In genomic region chr17:27088767-27089078, GRCh38 we compare ENCODE assay signal across 1 cellular context.
TF ChIP-seq lines count a peak whose summit lies in the region.

No MANE protein-coding gene starts in this region.

TF ChIP-seq in K562, 482 proteins besides CTCF, POLR2A, EP300 and RAD21 (continued from another document and continues in another):
- TF ChIP-seq, protein P1, sequence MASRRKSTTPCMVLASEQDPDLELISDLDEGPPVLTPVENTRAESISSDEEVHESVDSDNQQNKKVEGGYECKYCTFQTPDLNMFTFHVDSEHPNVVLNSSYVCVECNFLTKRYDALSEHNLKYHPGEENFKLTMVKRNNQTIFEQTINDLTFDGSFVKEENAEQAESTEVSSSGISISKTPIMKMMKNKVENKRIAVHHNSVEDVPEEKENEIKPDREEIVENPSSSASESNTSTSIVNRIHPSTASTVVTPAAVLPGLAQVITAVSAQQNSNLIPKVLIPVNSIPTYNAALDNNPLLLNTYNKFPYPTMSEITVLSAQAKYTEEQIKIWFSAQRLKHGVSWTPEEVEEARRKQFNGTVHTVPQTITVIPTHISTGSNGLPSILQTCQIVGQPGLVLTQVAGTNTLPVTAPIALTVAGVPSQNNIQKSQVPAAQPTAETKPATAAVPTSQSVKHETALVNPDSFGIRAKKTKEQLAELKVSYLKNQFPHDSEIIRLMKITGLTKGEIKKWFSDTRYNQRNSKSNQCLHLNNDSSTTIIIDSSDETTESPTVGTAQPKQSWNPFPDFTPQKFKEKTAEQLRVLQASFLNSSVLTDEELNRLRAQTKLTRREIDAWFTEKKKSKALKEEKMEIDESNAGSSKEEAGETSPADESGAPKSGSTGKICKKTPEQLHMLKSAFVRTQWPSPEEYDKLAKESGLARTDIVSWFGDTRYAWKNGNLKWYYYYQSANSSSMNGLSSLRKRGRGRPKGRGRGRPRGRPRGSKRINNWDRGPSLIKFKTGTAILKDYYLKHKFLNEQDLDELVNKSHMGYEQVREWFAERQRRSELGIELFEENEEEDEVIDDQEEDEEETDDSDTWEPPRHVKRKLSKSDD (conservative IDR thresholded peaks at IDR 0.05; ENCODE audit: low read length), result no peak
- TF ChIP-seq TRIM24 (IDR thresholded peaks at IDR 0.05), result 0 out of 4 replicates have a peak, but pooled peaks of 1 of the 2 experiments have one; percentile 15
- no peak for TF ChIP-seq RFX7 (CRISPR knock-in tag; IDR thresholded peaks at IDR 0.05)
- TF ChIP-seq TCF3 (CRISPR knock-in tag; IDR thresholded peaks at IDR 0.05), result no peak
- no peak for TF ChIP-seq PHTF2 (CRISPR knock-in tag; IDR thresholded peaks at IDR 0.05)
- TF ChIP-seq, protein P2, sequence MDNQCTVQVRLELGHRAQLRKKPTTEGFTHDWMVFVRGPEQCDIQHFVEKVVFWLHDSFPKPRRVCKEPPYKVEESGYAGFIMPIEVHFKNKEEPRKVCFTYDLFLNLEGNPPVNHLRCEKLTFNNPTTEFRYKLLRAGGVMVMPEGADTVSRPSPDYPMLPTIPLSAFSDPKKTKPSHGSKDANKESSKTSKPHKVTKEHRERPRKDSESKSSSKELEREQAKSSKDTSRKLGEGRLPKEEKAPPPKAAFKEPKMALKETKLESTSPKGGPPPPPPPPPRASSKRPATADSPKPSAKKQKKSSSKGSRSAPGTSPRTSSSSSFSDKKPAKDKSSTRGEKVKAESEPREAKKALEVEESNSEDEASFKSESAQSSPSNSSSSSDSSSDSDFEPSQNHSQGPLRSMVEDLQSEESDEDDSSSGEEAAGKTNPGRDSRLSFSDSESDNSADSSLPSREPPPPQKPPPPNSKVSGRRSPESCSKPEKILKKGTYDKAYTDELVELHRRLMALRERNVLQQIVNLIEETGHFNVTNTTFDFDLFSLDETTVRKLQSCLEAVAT (IDR thresholded peaks at IDR 0.05), result peak; percentile 83 to 94
- TF ChIP-seq SRSF9 (IDR thresholded peaks at IDR 0.05; ENCODE audit: borderline replicate concordance, low read depth, low read length), result no peak
- 0 out of 2 replicates have a peak, but pooled peaks have one; percentile 19 for TF ChIP-seq LCOR (CRISPR knock-in tag; IDR thresholded peaks at IDR 0.05)
- TF ChIP-seq BRD9 (IDR thresholded peaks at IDR 0.05; ENCODE audit: low read depth, partially characterized antibody), result peak; percentile 23
- no peak for TF ChIP-seq CBX1 (IDR thresholded peaks at IDR 0.05; ENCODE audit: low read depth)
- TF ChIP-seq, protein P3, sequence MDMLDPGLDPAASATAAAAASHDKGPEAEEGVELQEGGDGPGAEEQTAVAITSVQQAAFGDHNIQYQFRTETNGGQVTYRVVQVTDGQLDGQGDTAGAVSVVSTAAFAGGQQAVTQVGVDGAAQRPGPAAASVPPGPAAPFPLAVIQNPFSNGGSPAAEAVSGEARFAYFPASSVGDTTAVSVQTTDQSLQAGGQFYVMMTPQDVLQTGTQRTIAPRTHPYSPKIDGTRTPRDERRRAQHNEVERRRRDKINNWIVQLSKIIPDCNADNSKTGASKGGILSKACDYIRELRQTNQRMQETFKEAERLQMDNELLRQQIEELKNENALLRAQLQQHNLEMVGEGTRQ (CRISPR knock-in tag; IDR thresholded peaks at IDR 0.05), result no peak
- no peak for TF ChIP-seq ZNF41 (CRISPR knock-in tag; conservative IDR thresholded peaks at IDR 0.05)
- no peak for TF ChIP-seq KLF6 (CRISPR knock-in tag; IDR thresholded peaks at IDR 0.05; ENCODE audit: borderline replicate concordance)
- peak in 2 of 3 experiments; percentile 46 to 82 for TF ChIP-seq YY1 (IDR thresholded peaks at IDR 0.05; ENCODE audit: borderline replicate concordance in 1 of 3, control insufficient read depth in 1 of 3, extremely low read depth in 1 of 3, insufficient read depth in 3 of 3, insufficient read length in 1 of 3, insufficient replicate concordance in 2 of 3, low read depth in 1 of 3, low read length in 2 of 3)
- TF ChIP-seq, protein P4, sequence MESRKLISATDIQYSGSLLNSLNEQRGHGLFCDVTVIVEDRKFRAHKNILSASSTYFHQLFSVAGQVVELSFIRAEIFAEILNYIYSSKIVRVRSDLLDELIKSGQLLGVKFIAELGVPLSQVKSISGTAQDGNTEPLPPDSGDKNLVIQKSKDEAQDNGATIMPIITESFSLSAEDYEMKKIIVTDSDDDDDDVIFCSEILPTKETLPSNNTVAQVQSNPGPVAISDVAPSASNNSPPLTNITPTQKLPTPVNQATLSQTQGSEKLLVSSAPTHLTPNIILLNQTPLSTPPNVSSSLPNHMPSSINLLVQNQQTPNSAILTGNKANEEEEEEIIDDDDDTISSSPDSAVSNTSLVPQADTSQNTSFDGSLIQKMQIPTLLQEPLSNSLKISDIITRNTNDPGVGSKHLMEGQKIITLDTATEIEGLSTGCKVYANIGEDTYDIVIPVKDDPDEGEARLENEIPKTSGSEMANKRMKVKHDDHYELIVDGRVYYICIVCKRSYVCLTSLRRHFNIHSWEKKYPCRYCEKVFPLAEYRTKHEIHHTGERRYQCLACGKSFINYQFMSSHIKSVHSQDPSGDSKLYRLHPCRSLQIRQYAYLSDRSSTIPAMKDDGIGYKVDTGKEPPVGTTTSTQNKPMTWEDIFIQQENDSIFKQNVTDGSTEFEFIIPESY (CRISPR knock-in tag; IDR thresholded peaks at IDR 0.05), result no peak
- TF ChIP-seq, protein P5, sequence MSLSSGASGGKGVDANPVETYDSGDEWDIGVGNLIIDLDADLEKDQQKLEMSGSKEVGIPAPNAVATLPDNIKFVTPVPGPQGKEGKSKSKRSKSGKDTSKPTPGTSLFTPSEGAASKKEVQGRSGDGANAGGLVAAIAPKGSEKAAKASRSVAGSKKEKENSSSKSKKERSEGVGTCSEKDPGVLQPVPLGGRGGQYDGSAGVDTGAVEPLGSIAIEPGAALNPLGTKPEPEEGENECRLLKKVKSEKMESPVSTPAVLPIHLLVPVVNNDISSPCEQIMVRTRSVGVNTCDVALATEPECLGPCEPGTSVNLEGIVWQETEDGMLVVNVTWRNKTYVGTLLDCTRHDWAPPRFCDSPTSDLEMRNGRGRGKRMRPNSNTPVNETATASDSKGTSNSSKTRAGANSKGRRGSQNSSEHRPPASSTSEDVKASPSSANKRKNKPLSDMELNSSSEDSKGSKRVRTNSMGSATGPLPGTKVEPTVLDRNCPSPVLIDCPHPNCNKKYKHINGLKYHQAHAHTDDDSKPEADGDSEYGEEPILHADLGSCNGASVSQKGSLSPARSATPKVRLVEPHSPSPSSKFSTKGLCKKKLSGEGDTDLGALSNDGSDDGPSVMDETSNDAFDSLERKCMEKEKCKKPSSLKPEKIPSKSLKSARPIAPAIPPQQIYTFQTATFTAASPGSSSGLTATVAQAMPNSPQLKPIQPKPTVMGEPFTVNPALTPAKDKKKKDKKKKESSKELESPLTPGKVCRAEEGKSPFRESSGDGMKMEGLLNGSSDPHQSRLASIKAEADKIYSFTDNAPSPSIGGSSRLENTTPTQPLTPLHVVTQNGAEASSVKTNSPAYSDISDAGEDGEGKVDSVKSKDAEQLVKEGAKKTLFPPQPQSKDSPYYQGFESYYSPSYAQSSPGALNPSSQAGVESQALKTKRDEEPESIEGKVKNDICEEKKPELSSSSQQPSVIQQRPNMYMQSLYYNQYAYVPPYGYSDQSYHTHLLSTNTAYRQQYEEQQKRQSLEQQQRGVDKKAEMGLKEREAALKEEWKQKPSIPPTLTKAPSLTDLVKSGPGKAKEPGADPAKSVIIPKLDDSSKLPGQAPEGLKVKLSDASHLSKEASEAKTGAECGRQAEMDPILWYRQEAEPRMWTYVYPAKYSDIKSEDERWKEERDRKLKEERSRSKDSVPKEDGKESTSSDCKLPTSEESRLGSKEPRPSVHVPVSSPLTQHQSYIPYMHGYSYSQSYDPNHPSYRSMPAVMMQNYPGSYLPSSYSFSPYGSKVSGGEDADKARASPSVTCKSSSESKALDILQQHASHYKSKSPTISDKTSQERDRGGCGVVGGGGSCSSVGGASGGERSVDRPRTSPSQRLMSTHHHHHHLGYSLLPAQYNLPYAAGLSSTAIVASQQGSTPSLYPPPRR (CRISPR knock-in tag; IDR thresholded peaks at IDR 0.05; ENCODE audit: borderline replicate concordance), result no peak
- TF ChIP-seq HDAC2 (IDR thresholded peaks at IDR 0.05), result no peak
- TF ChIP-seq RBM25 (IDR thresholded peaks at IDR 0.05; ENCODE audit: low read depth, low read length, severe bottlenecking), result no peak
- TF ChIP-seq CHCHD3 (CRISPR knock-in tag; IDR thresholded peaks at IDR 0.05), result peak; percentile 90; the same call in 1 of the 2 replicates
- TF ChIP-seq GMEB1 (CRISPR knock-in tag; IDR thresholded peaks at IDR 0.05), result no peak
- peak in 1 of 2 experiments; percentile 35; a peak in 1 of 4 replicates for TF ChIP-seq HDAC1 (IDR thresholded peaks at IDR 0.05)
- TF ChIP-seq SIX5 (IDR thresholded peaks at IDR 0.05; ENCODE audit: borderline replicate concordance in 1 of 2, insufficient read depth in 1 of 2, low read depth in 1 of 2, low read length in 2 of 2), result no peak
- no peak for TF ChIP-seq FOXJ3 (CRISPR knock-in tag; IDR thresholded peaks at IDR 0.05)
- no peak for TF ChIP-seq PHB (CRISPR knock-in tag; IDR thresholded peaks at IDR 0.05)
- no peak for TF ChIP-seq SETDB1 (IDR thresholded peaks at IDR 0.05; ENCODE audit: low read length)
- TF ChIP-seq CBX5 (IDR thresholded peaks at IDR 0.05; ENCODE audit: borderline replicate concordance, low read depth), result no peak
- no peak for TF ChIP-seq RREB1 (CRISPR knock-in tag; IDR thresholded peaks at IDR 0.05)
- TF ChIP-seq, protein P6, sequence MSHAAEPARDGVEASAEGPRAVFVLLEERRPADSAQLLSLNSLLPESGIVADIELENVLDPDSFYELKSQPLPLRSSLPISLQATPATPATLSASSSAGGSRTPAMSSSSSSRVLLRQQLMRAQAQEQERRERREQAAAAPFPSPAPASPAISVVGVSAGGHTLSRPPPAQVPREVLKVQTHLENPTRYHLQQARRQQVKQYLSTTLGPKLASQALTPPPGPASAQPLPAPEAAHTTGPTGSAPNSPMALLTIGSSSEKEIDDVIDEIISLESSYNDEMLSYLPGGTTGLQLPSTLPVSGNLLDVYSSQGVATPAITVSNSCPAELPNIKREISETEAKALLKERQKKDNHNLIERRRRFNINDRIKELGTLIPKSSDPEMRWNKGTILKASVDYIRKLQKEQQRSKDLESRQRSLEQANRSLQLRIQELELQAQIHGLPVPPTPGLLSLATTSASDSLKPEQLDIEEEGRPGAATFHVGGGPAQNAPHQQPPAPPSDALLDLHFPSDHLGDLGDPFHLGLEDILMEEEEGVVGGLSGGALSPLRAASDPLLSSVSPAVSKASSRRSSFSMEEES (CRISPR knock-in tag; IDR thresholded peaks at IDR 0.05), result no peak
- peak; percentile 69 for TF ChIP-seq TAF7 (tag; IDR thresholded peaks at IDR 0.05)
- peak; percentile 39; the same call in 1 of the 2 replicates for TF ChIP-seq TOE1 (IDR thresholded peaks at IDR 0.05; ENCODE audit: borderline replicate concordance)
- TF ChIP-seq TOE1 (CRISPR knock-in tag; IDR thresholded peaks at IDR 0.05; ENCODE audit: borderline replicate concordance, low read depth), result no peak
- TF ChIP-seq, protein P7, sequence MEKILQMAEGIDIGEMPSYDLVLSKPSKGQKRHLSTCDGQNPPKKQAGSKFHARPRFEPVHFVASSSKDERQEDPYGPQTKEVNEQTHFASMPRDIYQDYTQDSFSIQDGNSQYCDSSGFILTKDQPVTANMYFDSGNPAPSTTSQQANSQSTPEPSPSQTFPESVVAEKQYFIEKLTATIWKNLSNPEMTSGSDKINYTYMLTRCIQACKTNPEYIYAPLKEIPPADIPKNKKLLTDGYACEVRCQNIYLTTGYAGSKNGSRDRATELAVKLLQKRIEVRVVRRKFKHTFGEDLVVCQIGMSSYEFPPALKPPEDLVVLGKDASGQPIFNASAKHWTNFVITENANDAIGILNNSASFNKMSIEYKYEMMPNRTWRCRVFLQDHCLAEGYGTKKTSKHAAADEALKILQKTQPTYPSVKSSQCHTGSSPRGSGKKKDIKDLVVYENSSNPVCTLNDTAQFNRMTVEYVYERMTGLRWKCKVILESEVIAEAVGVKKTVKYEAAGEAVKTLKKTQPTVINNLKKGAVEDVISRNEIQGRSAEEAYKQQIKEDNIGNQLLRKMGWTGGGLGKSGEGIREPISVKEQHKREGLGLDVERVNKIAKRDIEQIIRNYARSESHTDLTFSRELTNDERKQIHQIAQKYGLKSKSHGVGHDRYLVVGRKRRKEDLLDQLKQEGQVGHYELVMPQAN (IDR thresholded peaks at IDR 0.05; ENCODE audit: borderline replicate concordance), result 0 out of 2 replicates have a peak, but pooled peaks have one; percentile 55
